ENCODE assay signal across 9 cellular contexts in genomic region chr1:46719689-46720088, GRCh38. TPM values are rescaled to one million over a fixed set of nuclear protein-coding genes. Genes with fewer than 3 reads are reported as not detected.
A peak's percentile ranks its signal among the peaks of the same experiment; 100 is the strongest.
DNase-seq lines count a peak whose midpoint lies in the region; ATAC-seq and TF ChIP-seq lines count a peak whose summit lies in the region.
"Had no signal": no experiment of that assay in that cellular context is flagged by ENCODE, and none has a peak within 500 bp of the region (broad histone marks: within the 10 kb centered on the region; RNA-seq: fewer than 3 reads in every experiment).

No MANE protein-coding gene starts in this region.

- ATAC-seq in HG03025 (IDR thresholded peaks at IDR 0.05; ENCODE audit: low FRiP score, unreplicated experiment) = no peak

- in situ Hi-C loops in brain microvascular endothelial cell (cut with HindIII; ENCODE audit: low pct_ligation_motif_present, low sequenced_read_pairs) = no loop called here

- no peak for TF ChIP-seq CTCF in brain microvascular endothelial cell (IDR thresholded peaks at IDR 0.05; ENCODE audit: low read depth, low read length, missing control alignments)

- H3K36me3 ChIP-seq in MG63 (peaks cover 24% of the 10 kb centered on the region), brain microvascular endothelial cell (replicated peaks) (peaks cover 19% of the 10 kb centered on the region), mucosa of rectum (ENCODE audit: control insufficient read depth in 2 of 2, insufficient read depth in 2 of 2, low read length in 2 of 2) (peaks cover 11 to 14% of the 10 kb centered on the region in 2 donors)

- H3K27me3 ChIP-seq in MG63 = no peaks in the 10 kb centered on the region
- H3K27me3 ChIP-seq in brain microvascular endothelial cell (replicated peaks) = no peaks in the 10 kb centered on the region
- H3K27me3 ChIP-seq in mucosa of rectum (ENCODE audit: control insufficient read depth in 2 of 2, insufficient read depth in 2 of 2, low read length in 2 of 2) = no peaks in the 10 kb centered on the region

- H3K4me3 ChIP-seq in MG63 = peak overlapping the region; percentile 90
- peak overlapping the region; percentile 90 for H3K4me3 ChIP-seq in brain microvascular endothelial cell (ENCODE audit: low read depth, low read length)
- peak overlapping the region; percentile 49 to 94 for H3K4me3 ChIP-seq in mucosa of rectum (ENCODE audit: low read length in 2 of 2)

- H3K4me1 ChIP-seq in mucosa of rectum (ENCODE audit: control insufficient read depth in 2 of 2, insufficient read depth in 2 of 2, low read length in 2 of 2) = peaks cover 23 to 26% of the 10 kb centered on the region in 2 donors

- no peaks in the 10 kb centered on the region for H3K9me3 ChIP-seq in MG63
- no peaks in the 10 kb centered on the region for H3K9me3 ChIP-seq in mucosa of rectum (ENCODE audit: control insufficient read depth in 2 of 2, low read length in 2 of 2)

- H3K9ac ChIP-seq in mucosa of rectum (ENCODE audit: low read depth in 1 of 2, low read length in 2 of 2) = peak overlapping the region; percentile 52 to 97

- DNase-seq in COLO668 (lab: John Stamatoyannopoulos, UW; ENCODE audit: unreplicated experiment) (peak; percentile 51), MG63 (no peak), brain microvascular endothelial cell (no peak), kidney glomerular epithelial cell (lab: John Stamatoyannopoulos, UW) (no peak), cortex of kidney (lab: John Stamatoyannopoulos, UW) (no peak), NCI-H1048 (lab: John Stamatoyannopoulos, UW) (no peak)

- no peak overlapping the region for H3K27ac ChIP-seq in brain microvascular endothelial cell
- H3K27ac ChIP-seq in mucosa of rectum (ENCODE audit: low read depth in 2 of 2, low read length in 2 of 2) = peak overlapping the region; percentile 76 to 92

RNA-seq across cellular contexts. Expression of gene EFCAB14, which starts 0.8 kb away (rescaled TPM):
- 27.3 and 34.3 TPM in 2 replicates for total RNA-seq in MG63 (2014; rRNA removed; shearing (Covaris generic); ENCODE audit: low replicate concordance)

RNA-seq across cellular contexts. Expression of gene TEX38, which starts 48.0 kb away (rescaled TPM):
- not detected in 2 replicates for total RNA-seq in MG63 (2014; rRNA removed; shearing (Covaris generic); ENCODE audit: low replicate concordance)
- total RNA-seq: HT1080 had no signal

RNA-seq across cellular contexts. Expression of gene ATPAF1, which starts 51.5 kb away (rescaled TPM):
- total RNA-seq in MG63 (2014; rRNA removed; shearing (Covaris generic); ENCODE audit: low replicate concordance) = 85.4 and 87.0 TPM in 2 replicates
